1 cellular context compared by ENCODE assay signal in genomic region chr16:3023669-3024478, GRCh38.
A peak's percentile ranks its signal among the peaks of the same experiment; 100 is the strongest.
TF ChIP-seq lines count a peak whose summit lies in the region.

TSS of gene HCFC1R1 (minus strand) at chr16:3023942. CDS start at chr16:3023941, 1 bp downstream.
TSS of gene THOC6 (plus strand) at chr16:3024035. CDS start at chr16:3024327, 292 bp downstream.

TF ChIP-seq in WTC11, 78 proteins besides CTCF, POLR2A, EP300 and RAD21 (continued from another document and continues in another):
- TF ChIP-seq PRDM15 (CRISPR knock-in tag; IDR thresholded peaks at IDR 0.05) (no peak), TP53 (CRISPR knock-in tag; IDR thresholded peaks at IDR 0.05) (no peak), JUN (CRISPR knock-in tag; IDR thresholded peaks at IDR 0.05) (no peak), GRHL2 (CRISPR knock-in tag; IDR thresholded peaks at IDR 0.05; ENCODE audit: insufficient replicate concordance, severe bottlenecking) (no peak), MAX (CRISPR knock-in tag; IDR thresholded peaks at IDR 0.05) (peak; percentile 87), CREM (CRISPR knock-in tag; IDR thresholded peaks at IDR 0.05) (no peak; the same call in 1 of the 2 replicates), ZNF121 (CRISPR knock-in tag; IDR thresholded peaks at IDR 0.05) (no peak), ZNF416 (CRISPR knock-in tag; IDR thresholded peaks at IDR 0.05) (peak; percentile 88; the same call in 1 of the 2 replicates), ZNF263 (CRISPR knock-in tag; IDR thresholded peaks at IDR 0.05; ENCODE audit: low read depth) (0 out of 2 replicates have a peak, but pooled peaks have one; percentile 13), NR1H2 (CRISPR knock-in tag; IDR thresholded peaks at IDR 0.05) (no peak), NFATC4 (CRISPR knock-in tag; IDR thresholded peaks at IDR 0.05) (peak; percentile 85), ARID4B (CRISPR knock-in tag; IDR thresholded peaks at IDR 0.05; ENCODE audit: borderline replicate concordance) (peak; percentile 93), SMAD4 (CRISPR knock-in tag; IDR thresholded peaks at IDR 0.05) (no peak), CBFB (CRISPR knock-in tag; IDR thresholded peaks at IDR 0.05; ENCODE audit: low read depth) (no peak), TCF7 (CRISPR knock-in tag; IDR thresholded peaks at IDR 0.05; ENCODE audit: low read depth) (no peak), MXD4 (CRISPR knock-in tag; IDR thresholded peaks at IDR 0.05; ENCODE audit: borderline replicate concordance) (no peak), TEAD4 (CRISPR knock-in tag; IDR thresholded peaks at IDR 0.05) (peak; percentile 72; the same call in 1 of the 2 replicates), RELA (CRISPR knock-in tag; IDR thresholded peaks at IDR 0.05; ENCODE audit: borderline replicate concordance) (0 out of 2 replicates have a peak, but pooled peaks have one; percentile 79), ZNF671 (CRISPR knock-in tag; IDR thresholded peaks at IDR 0.05) (peak; percentile 83; the same call in 1 of the 2 replicates), EMX1 (CRISPR knock-in tag; IDR thresholded peaks at IDR 0.05) (peak; percentile 41; the same call in 1 of the 2 replicates), FOXJ3 (CRISPR knock-in tag; IDR thresholded peaks at IDR 0.05; ENCODE audit: borderline replicate concordance) (no peak), NFYB (CRISPR knock-in tag; conservative IDR thresholded peaks at IDR 0.05; ENCODE audit: low read depth) (no peak), FOXP1 (CRISPR knock-in tag; IDR thresholded peaks at IDR 0.05; ENCODE audit: borderline replicate concordance) (no peak; the same call in 1 of the 2 replicates), TEAD1 (CRISPR knock-in tag; IDR thresholded peaks at IDR 0.05) (peak; percentile 44; the same call in 1 of the 2 replicates), SMAD3 (CRISPR knock-in tag; IDR thresholded peaks at IDR 0.05; ENCODE audit: borderline replicate concordance) (no peak), PRRX2 (CRISPR knock-in tag; IDR thresholded peaks at IDR 0.05) (peak; percentile 81)
- TF ChIP-seq, protein P1, sequence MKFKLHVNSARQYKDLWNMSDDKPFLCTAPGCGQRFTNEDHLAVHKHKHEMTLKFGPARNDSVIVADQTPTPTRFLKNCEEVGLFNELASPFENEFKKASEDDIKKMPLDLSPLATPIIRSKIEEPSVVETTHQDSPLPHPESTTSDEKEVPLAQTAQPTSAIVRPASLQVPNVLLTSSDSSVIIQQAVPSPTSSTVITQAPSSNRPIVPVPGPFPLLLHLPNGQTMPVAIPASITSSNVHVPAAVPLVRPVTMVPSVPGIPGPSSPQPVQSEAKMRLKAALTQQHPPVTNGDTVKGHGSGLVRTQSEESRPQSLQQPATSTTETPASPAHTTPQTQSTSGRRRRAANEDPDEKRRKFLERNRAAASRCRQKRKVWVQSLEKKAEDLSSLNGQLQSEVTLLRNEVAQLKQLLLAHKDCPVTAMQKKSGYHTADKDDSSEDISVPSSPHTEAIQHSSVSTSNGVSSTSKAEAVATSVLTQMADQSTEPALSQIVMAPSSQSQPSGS (CRISPR knock-in tag; IDR thresholded peaks at IDR 0.05; ENCODE audit: borderline replicate concordance, low read depth), result no peak
- TF ChIP-seq, protein P2, sequence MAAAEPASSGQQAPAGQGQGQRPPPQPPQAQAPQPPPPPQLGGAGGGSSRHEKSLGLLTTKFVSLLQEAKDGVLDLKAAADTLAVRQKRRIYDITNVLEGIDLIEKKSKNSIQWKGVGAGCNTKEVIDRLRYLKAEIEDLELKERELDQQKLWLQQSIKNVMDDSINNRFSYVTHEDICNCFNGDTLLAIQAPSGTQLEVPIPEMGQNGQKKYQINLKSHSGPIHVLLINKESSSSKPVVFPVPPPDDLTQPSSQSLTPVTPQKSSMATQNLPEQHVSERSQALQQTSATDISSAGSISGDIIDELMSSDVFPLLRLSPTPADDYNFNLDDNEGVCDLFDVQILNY (CRISPR knock-in tag; IDR thresholded peaks at IDR 0.05), result peak; percentile 44; the same call in 1 of the 2 replicates
- TF ChIP-seq, protein P3, sequence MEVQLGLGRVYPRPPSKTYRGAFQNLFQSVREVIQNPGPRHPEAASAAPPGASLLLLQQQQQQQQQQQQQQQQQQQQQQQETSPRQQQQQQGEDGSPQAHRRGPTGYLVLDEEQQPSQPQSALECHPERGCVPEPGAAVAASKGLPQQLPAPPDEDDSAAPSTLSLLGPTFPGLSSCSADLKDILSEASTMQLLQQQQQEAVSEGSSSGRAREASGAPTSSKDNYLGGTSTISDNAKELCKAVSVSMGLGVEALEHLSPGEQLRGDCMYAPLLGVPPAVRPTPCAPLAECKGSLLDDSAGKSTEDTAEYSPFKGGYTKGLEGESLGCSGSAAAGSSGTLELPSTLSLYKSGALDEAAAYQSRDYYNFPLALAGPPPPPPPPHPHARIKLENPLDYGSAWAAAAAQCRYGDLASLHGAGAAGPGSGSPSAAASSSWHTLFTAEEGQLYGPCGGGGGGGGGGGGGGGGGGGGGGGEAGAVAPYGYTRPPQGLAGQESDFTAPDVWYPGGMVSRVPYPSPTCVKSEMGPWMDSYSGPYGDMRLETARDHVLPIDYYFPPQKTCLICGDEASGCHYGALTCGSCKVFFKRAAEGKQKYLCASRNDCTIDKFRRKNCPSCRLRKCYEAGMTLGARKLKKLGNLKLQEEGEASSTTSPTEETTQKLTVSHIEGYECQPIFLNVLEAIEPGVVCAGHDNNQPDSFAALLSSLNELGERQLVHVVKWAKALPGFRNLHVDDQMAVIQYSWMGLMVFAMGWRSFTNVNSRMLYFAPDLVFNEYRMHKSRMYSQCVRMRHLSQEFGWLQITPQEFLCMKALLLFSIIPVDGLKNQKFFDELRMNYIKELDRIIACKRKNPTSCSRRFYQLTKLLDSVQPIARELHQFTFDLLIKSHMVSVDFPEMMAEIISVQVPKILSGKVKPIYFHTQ (CRISPR knock-in tag; IDR thresholded peaks at IDR 0.05), result 0 out of 2 replicates have a peak, but pooled peaks have one; percentile 5
- TF ChIP-seq, protein P4, sequence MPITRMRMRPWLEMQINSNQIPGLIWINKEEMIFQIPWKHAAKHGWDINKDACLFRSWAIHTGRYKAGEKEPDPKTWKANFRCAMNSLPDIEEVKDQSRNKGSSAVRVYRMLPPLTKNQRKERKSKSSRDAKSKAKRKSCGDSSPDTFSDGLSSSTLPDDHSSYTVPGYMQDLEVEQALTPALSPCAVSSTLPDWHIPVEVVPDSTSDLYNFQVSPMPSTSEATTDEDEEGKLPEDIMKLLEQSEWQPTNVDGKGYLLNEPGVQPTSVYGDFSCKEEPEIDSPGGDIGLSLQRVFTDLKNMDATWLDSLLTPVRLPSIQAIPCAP (CRISPR knock-in tag; IDR thresholded peaks at IDR 0.05), result 0 out of 2 replicates have a peak, but pooled peaks have one; percentile 20
- TF ChIP-seq, protein P5, sequence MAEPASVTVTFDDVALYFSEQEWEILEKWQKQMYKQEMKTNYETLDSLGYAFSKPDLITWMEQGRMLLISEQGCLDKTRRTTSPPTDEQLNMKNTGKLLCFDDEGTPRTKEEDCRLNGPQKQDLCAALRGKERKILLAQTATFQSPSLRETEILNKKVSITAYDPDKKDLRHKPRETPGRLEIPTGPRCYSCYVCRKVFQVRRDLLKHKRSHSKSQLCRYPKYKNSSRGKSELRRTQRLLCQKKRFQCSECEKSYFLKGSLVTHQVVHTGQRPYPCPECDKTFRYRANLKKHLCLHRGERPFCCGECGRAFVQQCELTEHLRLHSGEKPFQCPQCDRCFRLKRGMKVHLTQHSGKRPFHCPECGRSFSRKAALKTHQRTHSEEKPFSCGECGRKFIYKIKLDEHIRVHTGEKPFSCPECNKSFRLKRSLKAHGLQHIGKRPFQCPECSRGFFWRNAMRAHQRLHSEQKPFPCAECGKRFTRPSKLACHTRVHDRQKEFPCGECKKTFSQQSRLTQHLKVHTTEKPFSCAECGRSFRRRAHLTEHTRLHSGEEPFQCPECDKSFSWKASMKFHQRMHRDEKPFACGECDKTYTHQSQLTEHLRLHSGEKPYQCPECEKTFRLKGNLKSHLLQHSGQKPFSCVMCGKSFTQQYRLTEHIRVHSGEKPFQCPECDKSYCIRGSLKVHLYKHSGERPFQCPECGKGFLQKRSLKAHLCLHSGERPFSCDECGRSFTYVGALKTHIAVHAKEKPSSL (CRISPR knock-in tag; conservative IDR thresholded peaks at IDR 0.05), result peak; percentile 58; the same call in 1 of the 2 replicates
- TF ChIP-seq, protein P6, sequence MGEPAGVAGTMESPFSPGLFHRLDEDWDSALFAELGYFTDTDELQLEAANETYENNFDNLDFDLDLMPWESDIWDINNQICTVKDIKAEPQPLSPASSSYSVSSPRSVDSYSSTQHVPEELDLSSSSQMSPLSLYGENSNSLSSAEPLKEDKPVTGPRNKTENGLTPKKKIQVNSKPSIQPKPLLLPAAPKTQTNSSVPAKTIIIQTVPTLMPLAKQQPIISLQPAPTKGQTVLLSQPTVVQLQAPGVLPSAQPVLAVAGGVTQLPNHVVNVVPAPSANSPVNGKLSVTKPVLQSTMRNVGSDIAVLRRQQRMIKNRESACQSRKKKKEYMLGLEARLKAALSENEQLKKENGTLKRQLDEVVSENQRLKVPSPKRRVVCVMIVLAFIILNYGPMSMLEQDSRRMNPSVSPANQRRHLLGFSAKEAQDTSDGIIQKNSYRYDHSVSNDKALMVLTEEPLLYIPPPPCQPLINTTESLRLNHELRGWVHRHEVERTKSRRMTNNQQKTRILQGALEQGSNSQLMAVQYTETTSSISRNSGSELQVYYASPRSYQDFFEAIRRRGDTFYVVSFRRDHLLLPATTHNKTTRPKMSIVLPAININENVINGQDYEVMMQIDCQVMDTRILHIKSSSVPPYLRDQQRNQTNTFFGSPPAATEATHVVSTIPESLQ (CRISPR knock-in tag; IDR thresholded peaks at IDR 0.05), result no peak
- TF ChIP-seq, protein P7, sequence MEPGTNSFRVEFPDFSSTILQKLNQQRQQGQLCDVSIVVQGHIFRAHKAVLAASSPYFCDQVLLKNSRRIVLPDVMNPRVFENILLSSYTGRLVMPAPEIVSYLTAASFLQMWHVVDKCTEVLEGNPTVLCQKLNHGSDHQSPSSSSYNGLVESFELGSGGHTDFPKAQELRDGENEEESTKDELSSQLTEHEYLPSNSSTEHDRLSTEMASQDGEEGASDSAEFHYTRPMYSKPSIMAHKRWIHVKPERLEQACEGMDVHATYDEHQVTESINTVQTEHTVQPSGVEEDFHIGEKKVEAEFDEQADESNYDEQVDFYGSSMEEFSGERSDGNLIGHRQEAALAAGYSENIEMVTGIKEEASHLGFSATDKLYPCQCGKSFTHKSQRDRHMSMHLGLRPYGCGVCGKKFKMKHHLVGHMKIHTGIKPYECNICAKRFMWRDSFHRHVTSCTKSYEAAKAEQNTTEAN (CRISPR knock-in tag; IDR thresholded peaks at IDR 0.05), result peak; percentile 36; the same call in 1 of the 2 replicates
- TF ChIP-seq, protein P8, sequence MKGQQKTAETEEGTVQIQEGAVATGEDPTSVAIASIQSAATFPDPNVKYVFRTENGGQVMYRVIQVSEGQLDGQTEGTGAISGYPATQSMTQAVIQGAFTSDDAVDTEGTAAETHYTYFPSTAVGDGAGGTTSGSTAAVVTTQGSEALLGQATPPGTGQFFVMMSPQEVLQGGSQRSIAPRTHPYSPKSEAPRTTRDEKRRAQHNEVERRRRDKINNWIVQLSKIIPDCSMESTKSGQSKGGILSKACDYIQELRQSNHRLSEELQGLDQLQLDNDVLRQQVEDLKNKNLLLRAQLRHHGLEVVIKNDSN (CRISPR knock-in tag; IDR thresholded peaks at IDR 0.05), result peak; percentile 98
